ENCODE assay signal across 9 cellular contexts in the genomic region with DNA sequence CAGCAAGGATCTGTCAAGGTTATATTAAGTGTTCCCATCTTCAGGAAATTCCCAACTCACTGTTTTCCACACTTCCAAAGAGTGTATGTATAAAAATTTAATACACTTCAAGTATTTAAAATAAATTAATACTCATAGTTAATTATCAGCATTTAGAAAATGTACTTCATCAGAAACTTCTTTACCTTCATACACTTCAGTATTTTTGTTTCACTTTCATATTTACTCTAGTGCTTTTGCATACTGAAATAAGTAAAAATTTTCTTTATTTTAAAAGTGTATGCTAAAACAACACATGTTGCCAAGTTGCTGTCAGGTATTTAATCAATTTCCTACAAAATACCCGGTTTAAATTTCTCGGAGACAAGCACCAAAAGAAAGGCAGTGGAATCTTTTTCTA. TPM values are rescaled to one million over a fixed set of nuclear protein-coding genes. Genes with fewer than 3 reads are reported as not detected.
DNase-seq lines count a peak whose midpoint lies in the region; ATAC-seq, FAIRE-seq and TF ChIP-seq lines count a peak whose summit lies in the region.
"Had no signal": no experiment of that assay in that cellular context is flagged by ENCODE, and none has a peak within 500 bp of the region (broad histone marks: within the 10 kb centered on the region; RNA-seq: fewer than 3 reads in every experiment).

No MANE protein-coding gene starts in this region.

- no peak for TF ChIP-seq CTCF in thoracic aorta (IDR thresholded peaks at IDR 0.05)
- TF ChIP-seq CTCF in endothelial cell (IDR thresholded peaks at IDR 0.05; ENCODE audit: unreplicated experiment): no peak

- peak overlapping the region; percentile 52 for H3K4me3 ChIP-seq in thoracic aorta

- H3K36me3 Mint-ChIP-seq in activated naive CD4-positive, alpha-beta T cell treated with anti-CD3 and anti-CD28 coated beads, Interleukin-2, amount 50 U/mL, for 24 hours: peaks cover 4% of the 10 kb centered on the region
- peaks cover 9 to 11% of the 10 kb centered on the region in 2 donors for H3K36me3 Mint-ChIP-seq in activated naive CD4-positive, alpha-beta T cell treated with anti-CD3 and anti-CD28 coated beads, Interleukin-2, amount 50 U/mL, for 72 hours
- peaks cover 3% of the 10 kb centered on the region for H3K36me3 Mint-ChIP-seq in endothelial cell (ENCODE audit: low read depth, unreplicated experiment)

- peak overlapping the region; percentile 74 for H3K4me3 Mint-ChIP-seq in activated naive CD4-positive, alpha-beta T cell treated with anti-CD3 and anti-CD28 coated beads, Interleukin-2, amount 50 U/mL, for 24 hours
- no peak overlapping the region for H3K4me3 Mint-ChIP-seq in endothelial cell (ENCODE audit: unreplicated experiment)

- peak; percentile 73 for FAIRE-seq in endometrium (lab: Jason Lieb, UNC)

- no peak overlapping the region for H3K27ac ChIP-seq in thoracic aorta

- no peak for DNase-seq in activated naive CD4-positive, alpha-beta T cell treated with anti-CD3 and anti-CD28 coated beads, Interleukin-2, amount 50 U/mL, for 72 hours (ENCODE audit: low spot score in 2 of 2)
- DNase-seq in thoracic aorta (ENCODE audit: low spot score) (no peak), GM19240 (ENCODE audit: insufficient read length, low spot score) (no peak), NCI-H1694 treated with DMSO at 0.1 percent for 48 hours (lab: John Stamatoyannopoulos, UW) (no peak), endothelial cell (ENCODE audit: low spot score) (no peak)
- DNase-seq: NCI-H1930 had no signal

- no peaks in the 10 kb centered on the region for H3K9me3 ChIP-seq in thoracic aorta

- peaks cover 16 to 25% of the 10 kb centered on the region in 2 donors for H3K4me1 ChIP-seq in thoracic aorta (ENCODE audit: control insufficient read depth in 1 of 2, low read depth in 2 of 2)

- H3K4me1 Mint-ChIP-seq in activated naive CD4-positive, alpha-beta T cell treated with anti-CD3 and anti-CD28 coated beads, Interleukin-2, amount 50 U/mL, for 24 hours: peaks cover 79% of the 10 kb centered on the region
- no peaks in the 10 kb centered on the region for H3K4me1 Mint-ChIP-seq in endothelial cell (ENCODE audit: unreplicated experiment)

- H3K9me3 Mint-ChIP-seq in activated naive CD4-positive, alpha-beta T cell treated with anti-CD3 and anti-CD28 coated beads, Interleukin-2, amount 50 U/mL, for 24 hours: no peaks in the 10 kb centered on the region
- H3K9me3 Mint-ChIP-seq in activated naive CD4-positive, alpha-beta T cell treated with anti-CD3 and anti-CD28 coated beads, Interleukin-2, amount 50 U/mL, for 72 hours: no peaks in the 10 kb centered on the region
- H3K9me3 Mint-ChIP-seq in endothelial cell (ENCODE audit: unreplicated experiment): no peaks in the 10 kb centered on the region

- H3K27me3 ChIP-seq in thoracic aorta (replicated peaks; ENCODE audit: insufficient read depth): no peaks in the 10 kb centered on the region

- H3K36me3 ChIP-seq in thoracic aorta: no peaks in the 10 kb centered on the region

- H3K27ac Mint-ChIP-seq in activated naive CD4-positive, alpha-beta T cell treated with anti-CD3 and anti-CD28 coated beads, Interleukin-2, amount 50 U/mL, for 24 hours: peak overlapping the region; percentile 19
- H3K27ac Mint-ChIP-seq in activated naive CD4-positive, alpha-beta T cell treated with anti-CD3 and anti-CD28 coated beads, Interleukin-2, amount 50 U/mL, for 72 hours: no peak overlapping the region
- no peak overlapping the region for H3K27ac Mint-ChIP-seq in endothelial cell (ENCODE audit: unreplicated experiment)

- no peaks in the 10 kb centered on the region for H3K27me3 Mint-ChIP-seq in activated naive CD4-positive, alpha-beta T cell treated with anti-CD3 and anti-CD28 coated beads, Interleukin-2, amount 50 U/mL, for 24 hours
- peaks cover 2% of the 10 kb centered on the region for H3K27me3 Mint-ChIP-seq in endothelial cell (ENCODE audit: unreplicated experiment)

- ATAC-seq in activated naive CD4-positive, alpha-beta T cell treated with anti-CD3 and anti-CD28 coated beads, Interleukin-2, amount 50 U/mL, for 72 hours: no peak
- ATAC-seq in HG03460 (IDR thresholded peaks at IDR 0.05; ENCODE audit: unreplicated experiment): peak; percentile 68
- no peak for ATAC-seq in thoracic aorta (ENCODE audit: insufficient number of reproducible peaks, low FRiP score, low read depth)

RNA-seq across cellular contexts. Expression of gene RICTOR, which starts 16.5 kb away (rescaled TPM):
- 10 to 100 TPM; 32.8 to 50.2 TPM for total RNA-seq in activated naive CD4-positive, alpha-beta T cell treated with anti-CD3 and anti-CD28 coated beads, Interleukin-2, amount 50 U/mL, for 72 hours
- total RNA-seq in thoracic aorta: 10 to 100 TPM; 35.6 to 50.4 TPM
- total RNA-seq in endothelial cell (ENCODE audit: unreplicated experiment): 35.3 TPM
